In the genomic region with DNA sequence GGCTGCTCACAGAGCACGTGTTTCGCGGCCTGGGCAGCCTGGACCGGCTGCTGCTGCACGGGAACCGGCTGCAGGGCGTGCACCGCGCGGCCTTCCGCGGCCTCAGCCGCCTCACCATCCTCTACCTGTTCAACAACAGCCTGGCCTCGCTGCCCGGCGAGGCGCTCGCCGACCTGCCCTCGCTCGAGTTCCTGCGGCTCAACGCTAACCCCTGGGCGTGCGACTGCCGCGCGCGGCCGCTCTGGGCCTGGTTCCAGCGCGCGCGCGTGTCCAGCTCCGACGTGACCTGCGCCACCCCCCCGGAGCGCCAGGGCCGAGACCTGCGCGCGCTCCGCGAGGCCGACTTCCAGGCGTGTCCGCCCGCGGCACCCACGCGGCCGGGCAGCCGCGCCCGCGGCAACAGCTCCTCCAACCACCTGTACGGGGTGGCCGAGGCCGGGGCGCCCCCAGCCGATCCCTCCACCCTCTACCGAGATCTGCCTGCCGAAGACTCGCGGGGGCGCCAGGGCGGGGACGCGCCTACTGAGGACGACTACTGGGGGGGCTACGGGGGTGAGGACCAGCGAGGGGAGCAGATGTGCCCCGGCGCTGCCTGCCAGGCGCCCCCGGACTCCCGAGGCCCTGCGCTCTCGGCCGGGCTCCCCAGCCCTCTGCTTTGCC, we compare ENCODE assay signal across 6 cellular contexts. TPM values are rescaled to one million over a fixed set of nuclear protein-coding genes. Genes with fewer than 3 reads are reported as not detected.
A peak's percentile ranks its signal among the peaks of the same experiment; 100 is the strongest.
DNase-seq lines count a peak whose midpoint lies in the region; ATAC-seq and TF ChIP-seq lines count a peak whose summit lies in the region.

No MANE protein-coding gene starts in this region.

- H3K27me3 ChIP-seq in HUES64 (ENCODE audit: insufficient read depth, low read length) (peaks cover 53% of the 10 kb centered on the region), duodenal mucosa (ENCODE audit: control insufficient read depth in 1 of 2, insufficient read depth in 2 of 2, low read length in 2 of 2) (peaks cover 6 to 18% of the 10 kb centered on the region in 2 donors), psoas muscle (ENCODE audit: insufficient read depth in 3 of 3, low read length in 2 of 3) (peaks cover 0 to 1% (median 0%) of the 10 kb centered on the region in 3 donors)

- peaks cover 11% of the 10 kb centered on the region; the same call in 1 of the 2 replicates for H3K4me1 ChIP-seq in HUES64 (ENCODE audit: insufficient read depth, low read length)
- H3K4me1 ChIP-seq in duodenal mucosa (ENCODE audit: control insufficient read depth in 1 of 2, insufficient read depth in 2 of 2, low read length in 2 of 2): peaks cover 7 to 18% of the 10 kb centered on the region in 2 donors
- H3K4me1 ChIP-seq in psoas muscle: no peaks in the 10 kb centered on the region

- peak; percentile 33 for ATAC-seq in GM19351 (IDR thresholded peaks at IDR 0.05; ENCODE audit: unreplicated experiment)
- ATAC-seq in psoas muscle: peak; percentile 69 to 86 (median 81)

- 3% methylated on average over 82 of the region's 82 CpGs for WGBS in HUES64
- WGBS in psoas muscle, 3 donors: 4 to 12% (median 7%) methylated on average over 66 to 82 of the region's 82 CpGs

- H3K27ac ChIP-seq in HUES64 (ENCODE audit: low read depth, low read length) (no peak overlapping the region), duodenal mucosa (ENCODE audit: low read depth, low read length) (no peak overlapping the region), psoas muscle (peak overlapping the region; percentile 75)

- H3K4me3 ChIP-seq in HUES64 (ENCODE audit: low read length) (peak overlapping the region; percentile 49), duodenal mucosa (ENCODE audit: low read depth in 1 of 2, low read length in 2 of 2) (peak overlapping the region; percentile 39 to 59), psoas muscle (peak overlapping the region; percentile 74)

- no peaks in the 10 kb centered on the region for H3K36me3 ChIP-seq in HUES64 (ENCODE audit: insufficient read depth, low read length)
- no peaks in the 10 kb centered on the region for H3K36me3 ChIP-seq in duodenal mucosa (ENCODE audit: control insufficient read depth in 1 of 2, insufficient read depth in 2 of 2, low read length in 2 of 2)
- no peaks in the 10 kb centered on the region for H3K36me3 ChIP-seq in psoas muscle (ENCODE audit: insufficient read depth in 1 of 2, low read depth in 1 of 2)

- TF ChIP-seq CTCF in psoas muscle (IDR thresholded peaks at IDR 0.05): no peak

- DNase-seq in psoas muscle (peak; percentile 59 to 79), NCI-H226 (no peak), NCI-H2107 treated with DMSO at 0.1 percent for 48 hours (lab: John Stamatoyannopoulos, UW; ENCODE audit: unreplicated experiment) (no peak)

- intact Hi-C loops in psoas muscle (cut with DNase I): loop anchor here in 1 of 2 donors (5.0 kb wide), 2 partner anchors 51 to 129 kb away; no protein-coding TSS in a partner anchor

- H3K9me3 ChIP-seq in HUES64 (ENCODE audit: insufficient read depth, low read depth, low read length) (no peaks in the 10 kb centered on the region), duodenal mucosa (ENCODE audit: control insufficient read depth in 1 of 2, low read length in 2 of 2) (no peaks in the 10 kb centered on the region), psoas muscle (no peaks in the 10 kb centered on the region)

- H3K9ac ChIP-seq in HUES64 (ENCODE audit: low read depth, low read length) (peak overlapping the region; percentile 43), duodenal mucosa (ENCODE audit: low read depth in 1 of 2, low read length in 2 of 2) (peak overlapping the region; percentile 13 to 54)

RNA-seq across cellular contexts. Expression of gene RTN4RL2, which starts 16.0 kb away (rescaled TPM):
- 8.6 TPM for polyA plus RNA-seq in HUES64 (2013, experiment 1 of 2)
- polyA plus RNA-seq in HUES64 (2013, experiment 2 of 2): 11.8 TPM
- total RNA-seq in psoas muscle: 1 to 10 TPM in 1 of 4 donors, under 1 TPM in 3; 0.77 to 1.1 (median 0.84) TPM
- under 1 TPM; 0.44 to 0.61 (median 0.49) TPM for polyA plus RNA-seq in psoas muscle

RNA-seq across cellular contexts. Expression of gene SLC43A1, which starts 39.1 kb away (rescaled TPM):
- polyA plus RNA-seq in HUES64 (2013, experiment 1 of 2): 8.7 TPM
- polyA plus RNA-seq in HUES64 (2013, experiment 2 of 2): 10.2 TPM
- 10 to 100 TPM in 1 of 4 donors, 1 to 10 TPM in 3; 4.1 to 15.3 (median 7.1) TPM for total RNA-seq in psoas muscle
- polyA plus RNA-seq in psoas muscle: 10 to 100 TPM in 1 of 3 donors, 1 to 10 TPM in 2; 3.5 to 13.7 (median 7.5) TPM

RNA-seq across cellular contexts. Expression of gene SLC43A3, which starts 49.4 kb away (rescaled TPM):
- 20.1 TPM for polyA plus RNA-seq in HUES64 (2013, experiment 1 of 2)
- 19.4 TPM for polyA plus RNA-seq in HUES64 (2013, experiment 2 of 2)
- total RNA-seq in psoas muscle: 10 to 100 TPM; 10.6 to 18.8 (median 16.0) TPM
- 10 to 100 TPM in 1 of 3 donors, 1 to 10 TPM in 2; 5.8 to 14.7 (median 6.4) TPM for polyA plus RNA-seq in psoas muscle

RNA-seq across cellular contexts. Expression of gene TIMM10, which starts 54.2 kb away (rescaled TPM):
- polyA plus RNA-seq in HUES64 (2013, experiment 1 of 2): 85.9 TPM
- polyA plus RNA-seq in HUES64 (2013, experiment 2 of 2): 75.9 TPM
- 10 to 100 TPM; 55.0 to 90.0 (median 73.0) TPM for total RNA-seq in psoas muscle
- 100 to 1,000 TPM in 2 of 3 donors, 10 to 100 TPM in 1; 97.7 to 149 (median 112) TPM for polyA plus RNA-seq in psoas muscle

Comparison
In these comparisons a context has a peak if more than half of its experiments do, and no peak if none do; other contexts are left out.
1. DNase-seq: peak in psoas muscle (2 of 2); none in NCI-H226 (single experiment) and NCI-H2107 treated with DMSO at 0.1 percent for 48 hours (single experiment).
2. Peak in every context shown above with its lines, with median percentiles within 50 percentile points of each other: H3K4me3 ChIP-seq.